ENCODE assay signal across 9 cellular contexts in the genomic region with DNA sequence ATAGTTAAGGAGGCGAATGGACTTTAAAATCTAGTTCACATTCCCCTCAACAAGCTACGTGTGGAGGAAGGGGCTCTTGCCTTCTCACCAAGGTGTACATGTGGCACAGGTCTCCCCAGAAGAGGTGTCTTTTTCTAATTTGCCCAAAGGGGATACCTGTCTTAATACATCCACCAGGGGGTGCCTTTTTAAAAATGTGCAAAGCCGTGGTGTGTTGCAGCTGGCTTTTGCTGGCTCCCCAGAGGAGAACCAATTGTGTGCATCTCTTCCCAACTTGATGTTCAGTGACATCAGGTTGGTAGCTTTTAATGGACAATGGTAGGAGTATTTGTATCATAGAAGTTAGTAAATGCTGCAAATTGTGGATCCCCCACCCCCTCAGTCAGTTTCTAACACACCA. TPM values are rescaled to one million over a fixed set of nuclear protein-coding genes. Genes with fewer than 3 reads are reported as not detected.
DNase-seq lines count a peak whose midpoint lies in the region; ATAC-seq and TF ChIP-seq lines count a peak whose summit lies in the region.
"Had no signal": no experiment of that assay in that cellular context is flagged by ENCODE, and none has a peak within 500 bp of the region (broad histone marks: within the 10 kb centered on the region; RNA-seq: fewer than 3 reads in every experiment).

No MANE protein-coding gene starts in this region.

- ATAC-seq in GM21367 (IDR thresholded peaks at IDR 0.05; ENCODE audit: unreplicated experiment): peak; percentile 36
- peak; percentile 45 for ATAC-seq in left colon

- no peak for TF ChIP-seq POLR2A in NB4 (IDR thresholded peaks at IDR 0.05; ENCODE audit: extremely low read depth, insufficient read length)

- no peak overlapping the region for H3K4me3 ChIP-seq in NB4 (ENCODE audit: low read depth, low read length)
- H3K4me3 ChIP-seq: SK-N-MC had no signal

- peak; percentile 18 for TF ChIP-seq CTCF in NB4 (IDR thresholded peaks at IDR 0.05; ENCODE audit: low read depth, low read length)

- intact Hi-C loops in left colon (cut with DNase I, micrococcal nuclease): no loop called here

- DNase-seq in D341Med (ENCODE audit: low spot score) (peak; percentile 52), NB4 (ENCODE audit: low read depth) (peak; percentile 40), left colon (no peak), epidermal melanocyte (ENCODE audit: insufficient read length, low spot score) (no peak), GOT3 (lab: John Stamatoyannopoulos, UW) (no peak), Ammon's horn (ENCODE audit: low spot score) (no peak)
- peak; percentile 12 for DNase-seq in activated effector memory CD4-positive, alpha-beta T cell treated with Interleukin-2 at 50 U/mL for 16 hours

RNA-seq across cellular contexts. Expression of a gene that starts 33.8 kb away (rescaled TPM):
- 10 to 100 TPM; 25.6 to 28.1 TPM for total RNA-seq in left colon

RNA-seq across cellular contexts. Expression of a gene that starts 50.5 kb away (rescaled TPM):
- total RNA-seq in left colon: under 1 TPM; 0.34 to 0.37 TPM

Comparison
In these comparisons a context has a peak if more than half of its experiments do, and no peak if none do; other contexts are left out.
1. DNase-seq: peak in D341Med (single experiment), NB4 (single experiment) and activated effector memory CD4-positive, alpha-beta T cell treated with Interleukin-2 at 50 U/mL for 16 hours (single experiment); none in left colon (0 of 2), epidermal melanocyte (single experiment), GOT3 (single experiment) and Ammon's horn (single experiment).